Comparison of ENCODE assay signal across 11 cellular contexts in the genomic region with DNA sequence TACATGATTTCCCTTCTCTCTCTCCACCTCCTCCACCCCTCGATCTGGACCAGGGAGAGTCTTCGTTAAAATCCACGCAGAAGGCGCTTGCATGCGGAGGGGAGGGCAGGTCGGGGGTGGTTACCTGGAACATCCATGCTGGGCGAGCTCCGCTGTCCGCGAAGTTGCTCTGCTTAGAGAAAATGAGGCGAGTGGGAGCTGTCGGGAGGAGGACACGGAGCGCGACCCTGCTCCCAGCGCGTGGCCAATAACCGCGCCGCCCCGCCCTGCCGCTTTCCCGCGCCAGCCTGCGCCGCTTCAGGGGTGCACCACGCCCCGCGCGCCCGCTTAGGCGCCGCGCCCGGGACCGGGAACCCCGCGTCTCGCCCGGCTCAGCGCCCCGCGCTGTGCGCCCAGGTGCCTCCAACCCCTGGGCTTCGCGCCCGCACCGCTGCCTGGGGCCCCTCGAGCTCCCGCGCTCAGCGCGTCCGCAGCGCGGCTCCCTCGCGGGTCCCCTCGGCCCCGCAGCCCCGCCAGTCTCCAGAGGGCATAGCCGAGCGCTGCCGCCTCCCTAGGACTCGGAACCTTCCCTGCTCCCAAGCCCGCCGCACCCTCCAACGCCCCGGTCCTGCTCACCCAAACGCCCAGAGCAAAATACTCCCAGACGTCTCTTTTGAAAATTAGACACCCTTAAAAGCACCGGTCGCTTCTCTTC. TPM values are rescaled to one million over a fixed set of nuclear protein-coding genes. Genes with fewer than 3 reads are reported as not detected.
DNase-seq lines count a peak whose midpoint lies in the region; TF ChIP-seq lines count a peak whose summit lies in the region.
"Had no signal": no experiment of that assay in that cellular context is flagged by ENCODE, and none has a peak within 500 bp of the region (broad histone marks: within the 10 kb centered on the region; RNA-seq: fewer than 3 reads in every experiment).

No MANE protein-coding gene starts in this region.

- peaks cover 45% of the 10 kb centered on the region for H3K27me3 Mint-ChIP-seq in activated naive CD4-positive, alpha-beta T cell treated with anti-CD3 and anti-CD28 coated beads, Interleukin-2, amount 10 ng/mL, durations not matched to agents 7 days and 5 days

- TF ChIP-seq CTCF in WI38 (IDR thresholded peaks at IDR 0.05; ENCODE audit: low read depth, low read length) = no peak
- TF ChIP-seq CTCF in testis (IDR thresholded peaks at IDR 0.05) = no peak

- H3K4me1 Mint-ChIP-seq in activated naive CD4-positive, alpha-beta T cell treated with anti-CD3 and anti-CD28 coated beads, Interleukin-2, amount 10 ng/mL, durations not matched to agents 7 days and 5 days = peaks cover 5% of the 10 kb centered on the region

- DNase-seq in activated naive CD4-positive, alpha-beta T cell treated with anti-CD3 and anti-CD28 coated beads, Interleukin-2, amount 10 ng/mL, durations not matched to agents 7 days and 5 days = no peak
- DNase-seq in activated naive CD4-positive, alpha-beta T cell treated with Interleukin-2 at 50 U/mL for 16 hours = no peak
- no peak for DNase-seq in testis
- DNase-seq in hippocampal formation (lab: John Stamatoyannopoulos, UW) = no peak
- DNase-seq in 8988T = no peak
- DNase-seq in stimulated activated CD4-positive, alpha-beta T cell treated with anti-CD3 and anti-CD28 coated beads, Interleukin-4, amount 100 ng/mL, for 24 hours = no peak

- CTCF ChIA-PET in activated naive CD4-positive, alpha-beta T cell treated with anti-CD3 and anti-CD28 coated beads, Interleukin-2, amount 10 ng/mL, durations not matched to agents 7 days and 5 days (lab: Charles Lee) = no interaction called here

- peak overlapping the region; percentile 38 for H3K27ac Mint-ChIP-seq in activated naive CD4-positive, alpha-beta T cell treated with anti-CD3 and anti-CD28 coated beads, Interleukin-2, amount 10 ng/mL, durations not matched to agents 7 days and 5 days
- H3K27ac Mint-ChIP-seq: CD4-positive, CD25-positive, alpha-beta regulatory T cell had no signal

- H3K27me3 ChIP-seq in testis = no peaks in the 10 kb centered on the region

- no peak overlapping the region for H3K4me3 Mint-ChIP-seq in activated naive CD4-positive, alpha-beta T cell treated with anti-CD3 and anti-CD28 coated beads, Interleukin-2, amount 10 ng/mL, durations not matched to agents 7 days and 5 days

- peaks cover 4% of the 10 kb centered on the region for H3K4me1 ChIP-seq in testis

- no peaks in the 10 kb centered on the region for H3K9me3 ChIP-seq in iPS-18c (ENCODE audit: control insufficient read depth, insufficient read depth, low read length)
- H3K9me3 ChIP-seq in testis = no peaks in the 10 kb centered on the region

- WGBS in testis, 2 donors = 0 to 1% methylated on average over 25 to 70 of the region's 73 CpGs

- no peaks in the 10 kb centered on the region for H3K36me3 ChIP-seq in testis (ENCODE audit: low read depth, missing control alignments)

- no peak overlapping the region for H3K27ac ChIP-seq in testis
- H3K27ac ChIP-seq: HL-60, RWPE1 had no signal

- intact Hi-C loops in testis (cut with DNase I; ENCODE audit: low total_unique reads) = no loop called here

- no peak for TF ChIP-seq POLR2A in testis (IDR thresholded peaks at IDR 0.05)

- no peaks in the 10 kb centered on the region for H3K36me3 Mint-ChIP-seq in activated naive CD4-positive, alpha-beta T cell treated with anti-CD3 and anti-CD28 coated beads, Interleukin-2, amount 10 ng/mL, durations not matched to agents 7 days and 5 days
- H3K36me3 Mint-ChIP-seq: CD4-positive, CD25-positive, alpha-beta regulatory T cell had no signal

- H3K9me3 Mint-ChIP-seq in activated naive CD4-positive, alpha-beta T cell treated with anti-CD3 and anti-CD28 coated beads, Interleukin-2, amount 10 ng/mL, durations not matched to agents 7 days and 5 days = no peaks in the 10 kb centered on the region

- H3K4me3 ChIP-seq in WI38 (ENCODE audit: low read depth, low read length) (peak overlapping the region; percentile 42), iPS-18c (ENCODE audit: insufficient read depth, low read depth, low read length) (peak overlapping the region; percentile 41; the same call in 1 of the 2 replicates), testis (peak overlapping the region; percentile 5 to 39)

RNA-seq across cellular contexts. Expression of a gene that starts 0.6 kb away (rescaled TPM):
- 1 to 10 TPM; 1.1 to 1.8 TPM for total RNA-seq in testis
- 0.80 TPM for polyA plus RNA-seq in testis (ENCODE audit: insufficient read depth, low read depth, low replicate concordance)
- total RNA-seq: CD4-positive, CD25-positive, alpha-beta regulatory T cell had no signal
- polyA plus RNA-seq: CD4-positive, CD25-positive, alpha-beta regulatory T cell had no signal
